25 cellular contexts compared by ENCODE assay signal in genomic region chr2:28927878-28928277, GRCh38. TPM values are rescaled to one million over a fixed set of nuclear protein-coding genes. Genes with fewer than 3 reads are reported as not detected.
DNase-seq lines count a peak whose midpoint lies in the region; ATAC-seq, FAIRE-seq and TF ChIP-seq lines count a peak whose summit lies in the region.
"Had no signal": no experiment of that assay in that cellular context is flagged by ENCODE, and none has a peak within 500 bp of the region (broad histone marks: within the 10 kb centered on the region; RNA-seq: fewer than 3 reads in every experiment).

No MANE protein-coding gene starts in this region.

- H3K9me3 ChIP-seq in K562 (replicated peaks; ENCODE audit: control insufficient read depth, insufficient read depth, low read depth, low read length) (no peaks in the 10 kb centered on the region), body of pancreas (no peaks in the 10 kb centered on the region)
- H3K9me3 ChIP-seq: MG63, SJCRH30, transverse colon had no signal

- H3K9ac ChIP-seq in K562 (ENCODE audit: insufficient read depth in 1 of 2, low read depth in 2 of 2, low read length in 2 of 2) = no peak overlapping the region

- ATAC-seq in K562 = no peak
- peak; percentile 95 for ATAC-seq in foreskin keratinocyte
- ATAC-seq in body of pancreas = no peak
- ATAC-seq: effector memory CD8-positive, alpha-beta T cell; HepG2; natural killer cell had no signal

- no peak overlapping the region for H3K27ac ChIP-seq in K562 (ENCODE audit: extremely low read depth, low read depth, low read length)
- H3K27ac ChIP-seq in foreskin keratinocyte = peak overlapping the region; percentile 79
- no peak overlapping the region for H3K27ac ChIP-seq in body of pancreas
- H3K27ac ChIP-seq: SJCRH30, transverse colon had no signal

- H3K36me3 ChIP-seq in K562 (ENCODE audit: control insufficient read depth, insufficient read depth, low read length) = peaks cover 100% of the 10 kb centered on the region
- H3K36me3 ChIP-seq in body of pancreas (replicated peaks in 1 of 2; ENCODE audit: insufficient read depth in 1 of 2, low read depth in 2 of 2) = peaks cover 0 to 28% of the 10 kb centered on the region in 2 donors

- in situ Hi-C loops in K562 (cut with MboI) = no loop called here

- intact Hi-C loops in K562 (cut with micrococcal nuclease) = no loop called here
- intact Hi-C loops in body of pancreas (cut with DNase I) = no loop called here

- no peak for TF ChIP-seq EP300 in K562 (IDR thresholded peaks at IDR 0.05; ENCODE audit: low read length)

- H3K9me1 ChIP-seq in K562 (ENCODE audit: control insufficient read depth, insufficient read depth, low read length) = no peaks in the 10 kb centered on the region

- no TSS peak for BruUV-seq in K562 (replicated peaks; lab: Mats Ljungman, UMichigan)

- TF ChIP-seq CTCF in AG09309 (IDR thresholded peaks at IDR 0.05; ENCODE audit: control insufficient read depth, insufficient read depth, low read depth, low read length, missing control alignments) (no peak), K562 (IDR thresholded peaks at IDR 0.05 in 2 of 3, conservative IDR thresholded peaks at IDR 0.05 in 1 of 3; ENCODE audit: insufficient read depth in 2 of 3, low read depth in 1 of 3, low read length in 3 of 3) (no peak), foreskin keratinocyte (conservative IDR thresholded peaks at IDR 0.05) (peak; percentile 38), body of pancreas (IDR thresholded peaks at IDR 0.05) (no peak)

- CTCF ChIA-PET in K562 (lab: Yijun Ruan, JAX; ENCODE audit: low intra/inter-chr PET ratio) = no interaction called here

- WGBS in K562 (ENCODE audit: insufficient coverage, low coverage, missing lambda C conversion rate) = 92% methylated on average over 1 of the region's 1 CpG
- whole genome bisulfite sequencing in body of pancreas, 2 donors = 100% methylated on average over 1 of the region's 1 CpG

- no peak overlapping the region for H3K4me3 ChIP-seq in AG09309 (ENCODE audit: control insufficient read depth, low read depth, low read length)
- H3K4me3 ChIP-seq in K562 = no peak overlapping the region
- no peak overlapping the region for H3K4me3 ChIP-seq in body of pancreas
- H3K4me3 ChIP-seq: MG63, SJCRH30, transverse colon had no signal

- H3K4me2 ChIP-seq in K562 (ENCODE audit: insufficient read depth, low read length) = no peak overlapping the region

- POLR2A ChIA-PET in K562 (lab: Yijun Ruan, JAX) = interaction anchor here (0.9 to 2.4 kb wide), 2 partner anchors 10 to 18 kb away, joined by 3 to 6 read pairs; no protein-coding TSS in a partner anchor

- H3K27me3 ChIP-seq in K562 (ENCODE audit: control insufficient read depth in 2 of 2, insufficient read depth in 2 of 2, low read length in 2 of 2) (no peaks in the 10 kb centered on the region), foreskin keratinocyte (no peaks in the 10 kb centered on the region), body of pancreas (no peaks in the 10 kb centered on the region)
- H3K27me3 ChIP-seq: MG63, SJCRH30, transverse colon had no signal

- TF ChIP-seq RAD21 in K562 (CRISPR knock-in tag; conservative IDR thresholded peaks at IDR 0.05 in 1 of 2, IDR thresholded peaks at IDR 0.05 in 1 of 2) = no peak

- no peak for FAIRE-seq in K562 (lab: Jason Lieb, UNC)
- FAIRE-seq: HepG2 had no signal

- TF ChIP-seq POLR2A in K562 (conservative IDR thresholded peaks at IDR 0.05) (no peak), body of pancreas (IDR thresholded peaks at IDR 0.05) (no peak)

- H4K20me1 ChIP-seq in K562 (replicated peaks; ENCODE audit: control insufficient read depth, insufficient read depth, low read length) = no peaks in the 10 kb centered on the region; the same call in 1 of the 2 replicates

- H3K79me2 ChIP-seq in K562 (ENCODE audit: control insufficient read depth, insufficient read depth, low read length) = peaks cover 45% of the 10 kb centered on the region

- H3K4me1 ChIP-seq in K562 (replicated peaks in 1 of 2; ENCODE audit: control insufficient read depth in 2 of 2, insufficient read depth in 2 of 2, low read length in 2 of 2) (no peaks in the 10 kb centered on the region), foreskin keratinocyte (peaks cover 18% of the 10 kb centered on the region), body of pancreas (no peaks in the 10 kb centered on the region)
- H3K4me1 ChIP-seq: SJCRH30, transverse colon had no signal

- no peak overlapping the region for H2AFZ ChIP-seq in K562 (ENCODE audit: low read depth, low read length)

- DNase-seq in AG09309 (ENCODE audit: low read depth) (peak; percentile 40), GM04503 (ENCODE audit: low read depth) (peak; percentile 75), K562 (ENCODE audit: extremely low read depth in 1 of 4, low spot score in 3 of 4) (no peak), foreskin keratinocyte (peak; percentile 95 to 99), Ammon's horn (ENCODE audit: low spot score) (no peak), Kasumi-1 (lab: John Stamatoyannopoulos, UW) (no peak), amniotic stem cell (lab: John Stamatoyannopoulos, UW) (no peak), body of pancreas (no peak)
- DNase-seq: activated B cell treated with CpG ODN at 0.5 μM for 24 hours; amygdala; DMS 273 treated with DMSO at 0.1 percent for 48 hours; effector memory CD8-positive, alpha-beta T cell; foreskin melanocyte; H7; kidney glomerular epithelial cell; MG63; natural killer cell; NCI-H2171 treated with DMSO at 0.1 percent for 48 hours; NCI-H774; OCI-M1; posterior cingulate gyrus; SJCRH30; stimulated activated CD4-positive, alpha-beta T cell treated with anti-CD3 and anti-CD28 coated beads, Interleukin-1b, Interleukin-23, amount 100 ng/mL, for 48 hours; transverse colon had no signal

RNA-seq across cellular contexts. Expression of gene WDR43, which starts 33.4 kb away (rescaled TPM):
- 135 and 262 TPM in 2 replicates for total RNA-seq in K562 (2011; cell fraction: chromatin; rRNA removed; ENCODE audit: low replicate concordance)
- 43.0 and 47.1 TPM in 2 replicates for total RNA-seq in K562 (2011; cell fraction: nucleolus; rRNA removed)
- 83.1 and 84.3 TPM in 2 replicates for total RNA-seq in K562 (2011; cell fraction: nucleoplasm; rRNA removed)
- total RNA-seq in K562 (2014; rRNA removed) (105 and 106 TPM in 2 replicates), K562 (2014; rRNA removed; fragmentation: Illumina TruSeq; extraction: Trizol) (134 and 161 TPM in 2 replicates), K562 (2015; rRNA removed; fragmentation: Illumina TruSeq; extraction: Trizol) (144 and 149 TPM in 2 replicates), K562 (2021) (105 and 107 TPM in 2 replicates), foreskin keratinocyte (78.3 and 85.8 TPM in 2 replicates), body of pancreas (10 to 100 TPM; 15.3 to 21.8 TPM)
- polyA plus RNA-seq in K562 (2011; rRNA removed) (147 and 197 TPM in 2 replicates), K562 (2014; fragmentation: Illumina TruSeq; extraction: Trizol) (77.9 and 83.1 TPM in 2 replicates), K562 (2014; fragmentation: Nextera tagmentation; extraction: Ambion mirVana) (10 to 100 TPM; 34.6 to 39.2 TPM), K562 (2014; rRNA removed) (53.6 and 58.3 TPM in 2 replicates), foreskin keratinocyte (16.2 and 24.9 TPM in 2 replicates)
- polyA plus RNA-seq in K562 (2011; cell fraction: cytosol; rRNA removed) = 38.2 and 53.2 TPM in 2 replicates
- polyA plus RNA-seq in K562 (2011; cell fraction: nucleus; rRNA removed) = 67.5 and 86.6 TPM in 2 replicates
- 31.9 and 60.1 TPM in 2 replicates for polyA plus RNA-seq in K562 (2012)
- 600 and 656 TPM in 2 replicates for polyA minus RNA-seq in K562 (2011; rRNA and poly(A)+ RNA removed)
- polyA minus RNA-seq in K562 (2011; cell fraction: cytosol; rRNA and poly(A)+ RNA removed) = 95.2 and 128 TPM in 2 replicates
- polyA minus RNA-seq in K562 (2011; cell fraction: nucleus; rRNA and poly(A)+ RNA removed) = 61.4 and 133 TPM in 2 replicates

RNA-seq across cellular contexts. Expression of gene TOGARAM2, which starts 53.2 kb away (rescaled TPM):
- total RNA-seq in K562 (2011; cell fraction: chromatin; rRNA removed; ENCODE audit: low replicate concordance) = not detected in 2 replicates
- total RNA-seq in K562 (2011; cell fraction: nucleolus; rRNA removed) = not detected in 2 replicates
- 0.08 TPM in 1 of 2 replicates, not detected in the other for total RNA-seq in K562 (2011; cell fraction: nucleoplasm; rRNA removed)
- not detected in 2 replicates for total RNA-seq in K562 (2014; rRNA removed)
- total RNA-seq in K562 (2014; rRNA removed; fragmentation: Illumina TruSeq; extraction: Trizol) = not detected in 2 replicates
- total RNA-seq in K562 (2015; rRNA removed; fragmentation: Illumina TruSeq; extraction: Trizol) = not detected in 2 replicates
- total RNA-seq in K562 (2021) = not detected in 2 replicates
- polyA plus RNA-seq in K562 (2011; rRNA removed) = not detected in 2 replicates
- polyA plus RNA-seq in K562 (2011; cell fraction: cytosol; rRNA removed) = under 0.01 TPM in 1 of 2 replicates, not detected in the other
- polyA plus RNA-seq in K562 (2011; cell fraction: nucleus; rRNA removed) = 0.01 TPM in 1 of 2 replicates, not detected in the other
- not detected in 2 replicates for polyA plus RNA-seq in K562 (2012)
- not detected in 2 replicates for polyA plus RNA-seq in K562 (2014; fragmentation: Illumina TruSeq; extraction: Trizol)
- not detected for polyA plus RNA-seq in K562 (2014; fragmentation: Nextera tagmentation; extraction: Ambion mirVana)
- polyA plus RNA-seq in K562 (2014; rRNA removed) = not detected in 2 replicates
- not detected in 2 replicates for polyA minus RNA-seq in K562 (2011; rRNA and poly(A)+ RNA removed)
- polyA minus RNA-seq in K562 (2011; cell fraction: cytosol; rRNA and poly(A)+ RNA removed) = not detected in 2 replicates
- polyA minus RNA-seq in K562 (2011; cell fraction: nucleus; rRNA and poly(A)+ RNA removed) = not detected in 2 replicates
- total RNA-seq in foreskin keratinocyte = 0.24 and 0.28 TPM in 2 replicates
- polyA plus RNA-seq in foreskin keratinocyte = 0.06 and 0.10 TPM in 2 replicates
- under 1 TPM in 1 of 2 donors, not detected in 1; 0.26 TPM for total RNA-seq in body of pancreas
- total RNA-seq: activated B cell treated with CpG ODN at 0.5 μM for 24 hours had no signal

RNA-seq across cellular contexts. Expression of gene TRMT61B, which starts 57.8 kb away (rescaled TPM):
- total RNA-seq in K562 (2011; cell fraction: chromatin; rRNA removed; ENCODE audit: low replicate concordance) = 18.5 and 29.3 TPM in 2 replicates
- total RNA-seq in K562 (2011; cell fraction: nucleolus; rRNA removed) = 13.6 and 14.7 TPM in 2 replicates
- 16.7 and 19.5 TPM in 2 replicates for total RNA-seq in K562 (2011; cell fraction: nucleoplasm; rRNA removed)
- total RNA-seq in K562 (2014; rRNA removed) (13.7 and 19.2 TPM in 2 replicates), K562 (2014; rRNA removed; fragmentation: Illumina TruSeq; extraction: Trizol) (27.1 and 28.9 TPM in 2 replicates), K562 (2015; rRNA removed; fragmentation: Illumina TruSeq; extraction: Trizol) (22.3 and 22.9 TPM in 2 replicates), K562 (2021) (17.4 and 20.0 TPM in 2 replicates), foreskin keratinocyte (21.1 and 23.1 TPM in 2 replicates), body of pancreas (10 to 100 TPM in 1 of 2 donors, 1 to 10 TPM in 1; 9.9 to 15.8 TPM)
- polyA plus RNA-seq in K562 (2011; rRNA removed) (22.8 and 28.3 TPM in 2 replicates), K562 (2014; fragmentation: Illumina TruSeq; extraction: Trizol) (18.8 and 19.5 TPM in 2 replicates), K562 (2014; fragmentation: Nextera tagmentation; extraction: Ambion mirVana) (10 to 100 TPM; 16.7 to 26.8 TPM), K562 (2014; rRNA removed) (13.2 and 21.4 TPM in 2 replicates), foreskin keratinocyte (17.2 and 19.6 TPM in 2 replicates)
- polyA plus RNA-seq in K562 (2011; cell fraction: cytosol; rRNA removed) = 6.7 and 8.6 TPM in 2 replicates
- 10.1 and 13.5 TPM in 2 replicates for polyA plus RNA-seq in K562 (2011; cell fraction: nucleus; rRNA removed)
- 16.7 and 18.3 TPM in 2 replicates for polyA plus RNA-seq in K562 (2012)
- 11.7 and 13.1 TPM in 2 replicates for polyA minus RNA-seq in K562 (2011; rRNA and poly(A)+ RNA removed)
- polyA minus RNA-seq in K562 (2011; cell fraction: cytosol; rRNA and poly(A)+ RNA removed) = 5.9 and 7.9 TPM in 2 replicates
- polyA minus RNA-seq in K562 (2011; cell fraction: nucleus; rRNA and poly(A)+ RNA removed) = 10.2 and 13.2 TPM in 2 replicates

Comparison
In these comparisons a context has a peak if more than half of its experiments do, and no peak if none do; other contexts are left out.
1. DNase-seq: peak in AG09309 (single experiment), GM04503 (single experiment) and foreskin keratinocyte (2 of 2); none in K562 (0 of 4), Ammon's horn (single experiment), Kasumi-1 (0 of 2), amniotic stem cell (single experiment) and body of pancreas (0 of 4).